ENCODE assay signal across 17 cellular contexts in the genomic region with DNA sequence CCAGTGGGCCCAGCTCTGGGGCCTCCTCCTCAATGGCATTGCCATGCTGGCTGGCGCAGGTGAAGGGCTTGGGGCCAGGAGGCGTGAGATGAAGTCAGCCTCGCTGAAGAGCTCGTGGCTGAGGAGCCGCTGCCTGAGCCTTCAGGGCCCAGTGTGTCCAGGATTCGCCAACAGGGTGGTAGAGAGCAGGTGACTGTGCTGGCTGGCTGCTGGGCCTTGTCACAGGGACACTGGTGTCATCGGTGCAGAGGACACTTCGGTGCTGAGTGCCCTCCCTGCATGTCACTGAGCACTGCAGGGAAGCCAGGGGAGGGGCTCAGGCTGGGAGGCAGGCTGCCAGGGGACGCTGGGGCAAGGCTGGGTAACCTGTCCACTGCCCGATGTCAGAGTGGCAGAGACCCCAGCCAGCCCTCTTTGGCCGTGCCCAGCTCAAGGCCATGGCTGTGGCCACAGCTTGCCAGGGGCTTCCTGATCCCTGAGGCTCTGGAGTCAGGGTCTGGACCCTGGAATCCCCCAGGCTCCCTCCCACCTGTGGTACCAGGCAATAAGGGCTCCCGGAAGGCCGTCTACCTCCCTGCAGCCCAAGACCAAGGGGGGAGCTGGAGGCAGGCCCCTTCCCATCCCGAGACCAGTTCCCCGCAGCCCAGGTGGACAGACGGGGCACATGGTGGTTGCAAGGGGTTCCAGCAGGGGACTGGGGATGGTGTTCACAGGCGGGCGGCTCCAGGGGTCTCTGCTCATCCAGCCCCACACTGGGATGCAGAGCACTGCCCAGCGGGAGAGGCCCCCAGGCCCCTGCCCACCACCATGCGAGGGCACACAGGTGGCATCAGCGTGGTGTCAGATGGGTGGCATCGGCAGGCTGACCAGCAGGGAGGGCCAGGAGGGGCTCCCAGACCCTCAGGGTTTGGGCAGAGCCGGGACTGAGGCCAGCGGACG.
DNase-seq lines count a peak whose midpoint lies in the region; ATAC-seq and TF ChIP-seq lines count a peak whose summit lies in the region.
"Had no signal": no experiment of that assay in that cellular context is flagged by ENCODE, and none has a peak within 500 bp of the region (broad histone marks: within the 10 kb centered on the region; RNA-seq: fewer than 3 reads in every experiment).

No MANE protein-coding gene starts in this region.

- no peak for DNase-seq in DND-41
- DNase-seq in body of pancreas: peak in 3 of 4 donors; percentile 11 to 49 (median 39)
- DNase-seq in right cardiac atrium: peak; percentile 46 to 78 (median 76)
- DNase-seq in sciatic nerve (ENCODE audit: low spot score): peak; percentile 56
- no peak for DNase-seq in glomerular visceral epithelial cell (ENCODE audit: extremely low spot score)
- no peak for DNase-seq in NCI-H1436 treated with DMSO at 0.1 percent for 48 hours (lab: John Stamatoyannopoulos, UW)
- DNase-seq in activated CD4-positive, CD25-positive, alpha-beta regulatory T cell (lab: John Stamatoyannopoulos, UW): no peak
- no peak for DNase-seq in NCI-H2081 (lab: John Stamatoyannopoulos, UW)
- DNase-seq: activated naive CD8-positive, alpha-beta T cell treated with anti-CD3 and anti-CD28 coated beads for 36 hours; CD4-positive, alpha-beta memory T cell; immature natural killer cell; natural killer cell; NCI-H146; NCI-H345; T-helper 1 cell; transverse colon had no signal

- H3K27ac ChIP-seq in DND-41 (ENCODE audit: low read length) (no peak overlapping the region), body of pancreas (no peak overlapping the region), right cardiac atrium (ENCODE audit: low read length) (peak overlapping the region; percentile 20)

- WGBS in body of pancreas, 2 donors: 68 to 80% methylated on average over 1 to 23 of the region's 25 CpGs
- WGBS in right cardiac atrium: 79% methylated on average over 25 of the region's 25 CpGs

- intact Hi-C loops in body of pancreas (cut with DNase I) (no loop called here), right cardiac atrium (cut with DNase I) (no loop called here), sciatic nerve (cut with DNase I) (no loop called here)

- no peaks in the 10 kb centered on the region for H3K27me3 ChIP-seq in DND-41 (ENCODE audit: insufficient read depth, low read length, poor library complexity)
- H3K27me3 ChIP-seq in body of pancreas: no peaks in the 10 kb centered on the region
- no peaks in the 10 kb centered on the region for H3K27me3 ChIP-seq in right cardiac atrium (ENCODE audit: control insufficient read depth, insufficient read depth)
- H3K27me3 ChIP-seq: transverse colon had no signal

- TF ChIP-seq POLR2A in body of pancreas (IDR thresholded peaks at IDR 0.05): no peak

- H3K9me3 ChIP-seq in DND-41 (ENCODE audit: insufficient read depth, low read length, severe bottlenecking): no peaks in the 10 kb centered on the region
- H3K9me3 ChIP-seq in body of pancreas: no peaks in the 10 kb centered on the region
- no peaks in the 10 kb centered on the region for H3K9me3 ChIP-seq in right cardiac atrium (ENCODE audit: control insufficient read depth, low read length)
- H3K9me3 ChIP-seq: transverse colon had no signal

- H3K4me2 ChIP-seq in DND-41 (ENCODE audit: insufficient read depth, low read length): no peak overlapping the region

- H3K4me3 ChIP-seq in DND-41 (ENCODE audit: low read depth in 1 of 2, low read length in 2 of 2) (no peak overlapping the region), body of pancreas (no peak overlapping the region), right cardiac atrium (ENCODE audit: low read length) (no peak overlapping the region)
- H3K4me3 ChIP-seq: transverse colon had no signal

- H3K9ac ChIP-seq in DND-41 (ENCODE audit: low read depth, low read length): no peak overlapping the region

- TF ChIP-seq CTCF in DND-41 (IDR thresholded peaks at IDR 0.05; ENCODE audit: borderline replicate concordance, extremely low read depth, low read length, poor library complexity, severe bottlenecking) (no peak), body of pancreas (IDR thresholded peaks at IDR 0.05) (no peak)

- H3K36me3 ChIP-seq in DND-41 (ENCODE audit: insufficient read depth, low read length) (peaks cover 25% of the 10 kb centered on the region), body of pancreas (replicated peaks in 1 of 2; ENCODE audit: insufficient read depth in 1 of 2, low read depth in 2 of 2) (peaks cover 6 to 18% of the 10 kb centered on the region in 2 donors)

- no peaks in the 10 kb centered on the region for H3K79me2 ChIP-seq in DND-41 (ENCODE audit: insufficient read depth, low read length)

- ATAC-seq in DND-41 (ENCODE audit: insufficient read depth, low read depth) (0 out of 3 replicates have a peak, but pooled peaks have one; percentile 13), body of pancreas (peak; percentile 15), right cardiac atrium (peak; percentile 51 to 65), sciatic nerve (no peak)
- ATAC-seq: WTC11 had no signal

- H3K4me1 ChIP-seq in DND-41 (ENCODE audit: insufficient read depth, low read length) (no peaks in the 10 kb centered on the region), body of pancreas (no peaks in the 10 kb centered on the region), right cardiac atrium (ENCODE audit: control insufficient read depth, insufficient read depth, low read length) (no peaks in the 10 kb centered on the region)

- peaks cover 5% of the 10 kb centered on the region; the same call in 1 of the 2 replicates for H4K20me1 ChIP-seq in DND-41 (ENCODE audit: insufficient read depth, low read length)

- H2AFZ ChIP-seq in DND-41 (ENCODE audit: low read depth, low read length): no peak overlapping the region

Comparison
In these comparisons a context has a peak if more than half of its experiments do, and no peak if none do; other contexts are left out.
1. DNase-seq: peak in body of pancreas (3 of 4), right cardiac atrium (3 of 3) and sciatic nerve (single experiment); none in DND-41 (single experiment), glomerular visceral epithelial cell (single experiment), NCI-H1436 treated with DMSO at 0.1 percent for 48 hours (single experiment), activated CD4-positive, CD25-positive, alpha-beta regulatory T cell (0 of 4) and NCI-H2081 (0 of 2).